22 cellular contexts compared by ENCODE assay signal in the genomic region with DNA sequence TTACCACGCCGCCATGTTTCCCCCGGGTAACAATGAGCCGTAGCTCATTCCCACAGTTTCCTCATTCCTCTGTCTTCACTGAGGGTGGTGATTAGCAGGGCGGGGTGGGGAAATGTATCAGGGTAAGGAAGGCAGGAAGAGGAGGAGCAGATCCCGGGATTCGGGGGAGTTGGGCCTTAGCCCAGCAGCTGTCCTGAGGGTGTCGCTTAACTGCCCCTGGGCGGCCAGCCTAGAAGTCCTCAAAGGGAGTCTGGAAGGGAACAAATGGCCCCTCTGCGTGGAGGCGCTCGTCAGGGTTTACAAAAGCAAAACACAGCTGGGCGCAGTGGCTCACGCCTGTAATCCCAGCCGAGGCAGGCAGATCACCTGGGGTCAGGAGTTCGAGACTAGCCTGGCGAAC. TPM values are rescaled to one million over a fixed set of nuclear protein-coding genes. Genes with fewer than 3 reads are reported as not detected.
DNase-seq lines count a peak whose midpoint lies in the region; ATAC-seq and TF ChIP-seq lines count a peak whose summit lies in the region.
"Had no signal": no experiment of that assay in that cellular context is flagged by ENCODE, and none has a peak within 500 bp of the region (broad histone marks: within the 10 kb centered on the region; RNA-seq: fewer than 3 reads in every experiment).

No MANE protein-coding gene starts in this region.

- H3K36me3 ChIP-seq in osteoblast (ENCODE audit: insufficient read depth, low read length), result peaks cover 39% of the 10 kb centered on the region

- peaks cover 14% of the 10 kb centered on the region for H4K20me1 ChIP-seq in osteoblast (ENCODE audit: insufficient read depth, low read length)

- DNase-seq in HT-29 (ENCODE audit: low spot score) (peak; percentile 38), epithelial cell of prostate (ENCODE audit: low read depth, low spot score) (no peak), islet precursor cell (peak; percentile 52), osteoblast (ENCODE audit: insufficient read length, low spot score, missing footprints) (peak; percentile 76)
- DNase-seq: ACHN; activated CD4-positive, alpha-beta T cell treated with anti-CD3 and anti-CD28 coated beads, Interleukin-2, amount 10 ng/mL, durations not matched to agents 7 days and 5 days; activated CD8-positive, alpha-beta memory T cell treated with anti-CD3 and anti-CD28 coated beads, Interleukin-2, amount 50 U/mL, for 48 hours; GOT3; mesenchymal stem cell; NCI-H187 treated with DMSO at 0.1 percent for 48 hours; stimulated activated CD4-positive, alpha-beta T cell treated with anti-CD3 and anti-CD28 coated beads, Interleukin-15, amount 100 ng/mL, for 24 hours; stimulated activated naive CD4-positive, alpha-beta T cell; T-cell; tibial artery had no signal

- no peaks in the 10 kb centered on the region for H3K9me3 ChIP-seq in osteoblast (ENCODE audit: low read depth, low read length)
- H3K9me3 ChIP-seq: ascending aorta, tibial artery had no signal

- H3K27ac ChIP-seq in epithelial cell of prostate, result peak overlapping the region; percentile 58
- H3K27ac ChIP-seq in osteoblast (ENCODE audit: low read depth, low read length), result no peak overlapping the region
- H3K27ac ChIP-seq: ascending aorta, C4-2B, HL-60, tibial artery had no signal

- ATAC-seq in HG03108 (IDR thresholded peaks at IDR 0.05; ENCODE audit: unreplicated experiment) (no peak), GM18519 (IDR thresholded peaks at IDR 0.05; ENCODE audit: low FRiP score, unreplicated experiment) (no peak), GM19035 (IDR thresholded peaks at IDR 0.05; ENCODE audit: unreplicated experiment) (no peak), GM21825 (IDR thresholded peaks at IDR 0.05; ENCODE audit: unreplicated experiment) (no peak)
- ATAC-seq: T-cell had no signal

- H3K4me2 ChIP-seq in osteoblast (ENCODE audit: insufficient read depth, low read length), result no peak overlapping the region

- H3K4me3 ChIP-seq in osteoblast (ENCODE audit: insufficient read depth, low read length), result no peak overlapping the region
- H3K4me3 ChIP-seq: ascending aorta, tibial artery had no signal

- no peaks in the 10 kb centered on the region for H3K27me3 ChIP-seq in osteoblast (ENCODE audit: insufficient read depth, low read length)
- H3K27me3 ChIP-seq: ascending aorta, tibial artery had no signal

- no peaks in the 10 kb centered on the region for H3K4me1 ChIP-seq in osteoblast (ENCODE audit: insufficient read depth, low read length)
- H3K4me1 ChIP-seq: ascending aorta, tibial artery had no signal

- H3K79me2 ChIP-seq in osteoblast (ENCODE audit: insufficient read depth, low read length), result no peaks in the 10 kb centered on the region

- TF ChIP-seq CTCF in osteoblast (IDR thresholded peaks at IDR 0.05; ENCODE audit: extremely low read depth, low read depth, low read length), result no peak

- H2AFZ ChIP-seq in osteoblast (ENCODE audit: low read length), result no peak overlapping the region

RNA-seq across cellular contexts. Expression of gene MLYCD, which starts 14.3 kb away (rescaled TPM):
- 3.0 and 3.1 TPM in 2 replicates for total RNA-seq in HT-29 (2014; rRNA removed; shearing (Covaris generic))
- total RNA-seq in osteoblast, result 5.1 and 5.6 TPM in 2 replicates

RNA-seq across cellular contexts. Expression of gene OSGIN1, which starts 39.8 kb away (rescaled TPM):
- 14.2 and 16.1 TPM in 2 replicates for total RNA-seq in HT-29 (2014; rRNA removed; shearing (Covaris generic))
- total RNA-seq in osteoblast, result 3.6 and 5.0 TPM in 2 replicates

RNA-seq across cellular contexts. Expression of gene NECAB2, which starts 54.8 kb away (rescaled TPM):
- total RNA-seq in HT-29 (2014; rRNA removed; shearing (Covaris generic)), result 0.10 TPM in 1 of 2 replicates, not detected in the other
- total RNA-seq in osteoblast, result 0.29 and 0.72 TPM in 2 replicates
- total RNA-seq: activated CD4-positive, alpha-beta T cell treated with anti-CD3 and anti-CD28 coated beads, Interleukin-2, amount 10 ng/mL, durations not matched to agents 7 days and 5 days; ascending aorta; renal cortical epithelial cell; T-cell had no signal
